ENCODE assay signal across 1 cellular context in the genomic region with DNA sequence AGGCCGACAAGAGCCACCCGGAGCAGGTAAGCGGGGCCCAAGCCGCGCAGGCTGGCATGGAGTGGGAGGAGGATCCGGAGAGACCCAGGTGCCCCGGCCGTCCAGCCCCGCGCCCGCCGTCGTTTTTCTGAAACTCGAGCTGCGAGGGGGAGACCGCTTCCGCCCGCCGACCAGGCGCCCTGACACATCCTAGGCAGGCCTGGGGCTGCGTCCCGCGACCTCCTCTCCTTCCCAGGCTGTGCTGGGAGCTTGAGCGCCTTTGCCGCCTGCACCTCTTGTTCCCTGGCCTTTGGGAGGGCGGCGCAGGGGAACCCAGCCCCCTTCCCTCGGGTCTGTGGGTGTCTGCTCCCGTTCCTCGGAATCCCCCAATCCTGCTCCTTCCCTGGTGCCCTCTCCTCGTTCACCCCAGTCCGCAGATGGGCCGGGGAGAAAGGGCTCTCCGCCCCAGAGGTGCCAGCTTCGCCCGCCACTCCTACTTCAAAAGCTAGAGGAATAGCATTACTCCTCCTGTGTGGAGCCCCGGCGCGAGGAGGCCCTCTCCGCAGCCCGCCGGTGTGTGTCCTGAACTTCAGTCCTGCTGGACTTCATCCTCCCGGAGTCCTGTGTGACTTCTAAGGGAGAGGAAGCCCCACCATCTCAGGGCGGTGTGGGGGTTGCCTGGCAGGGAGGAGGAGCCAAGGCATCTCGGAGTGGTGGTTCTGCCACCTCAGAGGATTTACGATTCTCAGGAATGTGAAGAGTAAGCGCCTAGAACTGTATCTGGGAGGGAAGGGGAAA.
TF ChIP-seq lines count a peak whose summit lies in the region.

No MANE protein-coding gene starts in this region.

TF ChIP-seq in H1, 55 proteins besides CTCF, POLR2A, EP300 and RAD21:
- TF ChIP-seq TEAD4 (IDR thresholded peaks at IDR 0.05; ENCODE audit: low read depth, low read length) (0 out of 2 replicates have a peak, but pooled peaks have one; percentile 20), BCL11A (IDR thresholded peaks at IDR 0.05; ENCODE audit: low read depth in 2 of 2, low read length in 2 of 2) (no peak), GABPA (IDR thresholded peaks at IDR 0.05; ENCODE audit: borderline replicate concordance, insufficient read depth, low read length) (0 out of 2 replicates have a peak, but pooled peaks have one; percentile 6), SP4 (IDR thresholded peaks at IDR 0.05; ENCODE audit: low read length) (no peak), MAFK (IDR thresholded peaks at IDR 0.05; ENCODE audit: low read depth, low read length) (no peak), BRCA1 (IDR thresholded peaks at IDR 0.05; ENCODE audit: low read depth, low read length) (no peak), MAX (IDR thresholded peaks at IDR 0.05) (0 out of 2 replicates have a peak, but pooled peaks have one; percentile 3), KDM4A (IDR thresholded peaks at IDR 0.05; ENCODE audit: low read depth, low read length, severe bottlenecking) (peak; percentile 2), E2F6 (IDR thresholded peaks at IDR 0.05) (no peak), TBP (IDR thresholded peaks at IDR 0.05; ENCODE audit: low read depth, low read length) (peak; percentile 25; the same call in 1 of the 2 replicates)
